In genomic region chr12:8154526-8154925, GRCh38 we compare ENCODE assay signal across 29 cellular contexts. TPM values are rescaled to one million over a fixed set of nuclear protein-coding genes. Genes with fewer than 3 reads are reported as not detected.
A peak's percentile ranks its signal among the peaks of the same experiment; 100 is the strongest.
DNase-seq lines count a peak whose midpoint lies in the region; ATAC-seq, FAIRE-seq and TF ChIP-seq lines count a peak whose summit lies in the region.
"Had no signal": no experiment of that assay in that cellular context is flagged by ENCODE, and none has a peak within 500 bp of the region (broad histone marks: within the 10 kb centered on the region; RNA-seq: fewer than 3 reads in every experiment).

No MANE protein-coding gene starts in this region.

- no peak overlapping the region for H3K9ac ChIP-seq in BLaER1 treated with 17β-estradiol and CSF1 and Interleukin-3, amounts not matched to agents 10 nM and 100 nM
- no peak overlapping the region for H3K9ac ChIP-seq in endothelial cell of umbilical vein (replicated peaks; ENCODE audit: extremely low read depth, insufficient read depth, low read length)

- TF ChIP-seq CTCF in AG04450 (IDR thresholded peaks at IDR 0.05; ENCODE audit: low read depth, low read length) (no peak), endothelial cell of umbilical vein (IDR thresholded peaks at IDR 0.05; ENCODE audit: extremely low read depth in 1 of 2, insufficient read depth in 1 of 2, low read depth in 1 of 2, low read length in 2 of 2) (no peak), psoas muscle (IDR thresholded peaks at IDR 0.05) (no peak)

- no peak overlapping the region for H3K27ac ChIP-seq in AG04450 (ENCODE audit: low read depth, low read length)
- no peak overlapping the region for H3K27ac ChIP-seq in BLaER1 treated with 17β-estradiol and CSF1 and Interleukin-3, amounts not matched to agents 10 nM and 100 nM
- H3K27ac ChIP-seq in endothelial cell of umbilical vein (ENCODE audit: insufficient read depth, low read depth, low read length), result no peak overlapping the region
- no peak overlapping the region for H3K27ac ChIP-seq in psoas muscle
- H3K27ac ChIP-seq: C4-2B, PC-9, tibial artery had no signal

- POLR2A ChIA-PET in AG04450 (lab: Yijun Ruan, JAX) (no interaction called here), endothelial cell of umbilical vein (lab: Charles Lee) (no interaction called here)

- BruUV-seq in endothelial cell of umbilical vein (replicated peaks; lab: Mats Ljungman, UMichigan), result no TSS peak

- H3K4me2 ChIP-seq in BLaER1 treated with 17β-estradiol and CSF1 and Interleukin-3, amounts not matched to agents 10 nM and 100 nM, result peak overlapping the region in 10 of 11 experiments; percentile 10 to 55 (median 36); a peak in 13 of 22 replicates
- H3K4me2 ChIP-seq in endothelial cell of umbilical vein (ENCODE audit: insufficient read depth, low read length), result no peak overlapping the region
- H3K4me2 ChIP-seq: PC-9 had no signal

- dilution Hi-C loops in endothelial cell of umbilical vein (cut with MboI; ENCODE audit: extremely low pct_ligation_motif_present, low sequenced_read_pairs), result no loop called here

- H3K4me1 ChIP-seq in BLaER1 treated with 17β-estradiol and CSF1 and Interleukin-3, amounts not matched to agents 10 nM and 100 nM, result peaks cover 12 to 50% (median 29%) of the 10 kb centered on the region in 10 experiments; a peak in 18 of 20 replicates
- H3K4me1 ChIP-seq in endothelial cell of umbilical vein (ENCODE audit: control insufficient read depth, extremely low read depth, insufficient read depth, low read length) (peaks cover 23% of the 10 kb centered on the region), psoas muscle (no peaks in the 10 kb centered on the region)
- H3K4me1 ChIP-seq: tibial artery had no signal

- TF ChIP-seq POLR2A in endothelial cell of umbilical vein (IDR thresholded peaks at IDR 0.05; ENCODE audit: low read depth, low read length), result no peak

- H3K9me3 ChIP-seq in AG04450 (ENCODE audit: control insufficient read depth, insufficient read depth, low read length) (no peaks in the 10 kb centered on the region), endothelial cell of umbilical vein (replicated peaks; ENCODE audit: control insufficient read depth, insufficient read depth, low read length) (no peaks in the 10 kb centered on the region), psoas muscle (no peaks in the 10 kb centered on the region)
- no peaks in the 10 kb centered on the region for H3K9me3 ChIP-seq in BLaER1 treated with 17β-estradiol and CSF1 and Interleukin-3, amounts not matched to agents 10 nM and 100 nM (replicated peaks in 1 of 11)
- H3K9me3 ChIP-seq: HAP-1, tibial artery had no signal

- DNase-seq in AG04450 (ENCODE audit: low read depth, low spot score) (peak; percentile 43), endothelial cell of umbilical vein (ENCODE audit: low read depth, low spot score) (peak; percentile 25), psoas muscle (no peak), EL (no peak), OCI-M1 (lab: John Stamatoyannopoulos, UW) (no peak)
- DNase-seq in Jurkat, Clone E6-1 (ENCODE audit: low read depth, low spot score), result peak; percentile 65
- DNase-seq: activated effector memory CD4-positive, alpha-beta T cell treated with anti-CD3 and anti-CD28 coated beads, Interleukin-2, amount 50 U/mL, for 16 hours; activated T-cell treated with anti-CD3 and anti-CD28 coated beads, Interleukin-2, amount 50 U/mL, for 1 hour; amygdala; Kasumi-1; mammary epithelial cell; MV-4-11; NCI-H1436; NCI-H2081; NCI-H526 treated with DMSO at 0.1 percent for 48 hours; nephron progenitor cell; PC-9; stimulated activated CD4-positive, alpha-beta T cell treated with anti-CD3 and anti-CD28 coated beads, Interleukin-4, amount 100 ng/mL, for 24 hours; tibial artery had no signal

- FAIRE-seq in endothelial cell of umbilical vein (lab: Jason Lieb, UNC), result no peak
- FAIRE-seq: D721Med had no signal

- no peaks in the 10 kb centered on the region for H3K27me3 ChIP-seq in AG04450 (ENCODE audit: control insufficient read depth, insufficient read depth, low read length)
- H3K27me3 ChIP-seq in BLaER1 treated with 17β-estradiol and CSF1 and Interleukin-3, amounts not matched to agents 10 nM and 100 nM, result no peaks in the 10 kb centered on the region
- no peaks in the 10 kb centered on the region for H3K27me3 ChIP-seq in endothelial cell of umbilical vein (ENCODE audit: control insufficient read depth in 2 of 2, insufficient read depth in 2 of 2, low read length in 2 of 2)
- H3K27me3 ChIP-seq in psoas muscle (ENCODE audit: insufficient read depth in 3 of 3, low read length in 2 of 3), result peaks cover 0 to 4% (median 0%) of the 10 kb centered on the region in 3 donors
- H3K27me3 ChIP-seq: tibial artery had no signal

- H3K9me1 ChIP-seq in endothelial cell of umbilical vein (replicated peaks; ENCODE audit: control insufficient read depth, extremely low read depth, insufficient read depth, low read length), result no peaks in the 10 kb centered on the region

- CTCF ChIA-PET in AG04450 (lab: Charles Lee), result interaction anchor here (1.0 to 2.0 kb wide), 4 partner anchors 25 to 160 kb away, joined by 3 to 17 read pairs (median 6); no protein-coding TSS in a partner anchor
- CTCF ChIA-PET in endothelial cell of umbilical vein (lab: Charles Lee), result interaction anchor here (1.3 to 1.5 kb wide), 2 partner anchors 17 to 45 kb away, joined by 4 read pairs; no protein-coding TSS in a partner anchor

- no peak for ATAC-seq in psoas muscle
- ATAC-seq: Right ventricle myocardium inferior had no signal

- H3K4me3 ChIP-seq in AG04450 (ENCODE audit: low read depth, low read length) (no peak overlapping the region), endothelial cell of umbilical vein (replicated peaks in 1 of 3; ENCODE audit: insufficient read depth in 1 of 3, low read depth in 1 of 3, low read length in 3 of 3) (no peak overlapping the region), psoas muscle (no peak overlapping the region)
- no peak overlapping the region for H3K4me3 ChIP-seq in BLaER1 treated with 17β-estradiol and CSF1 and Interleukin-3, amounts not matched to agents 10 nM and 100 nM
- no peak overlapping the region for H3K4me3 ChIP-seq in Jurkat, Clone E6-1 (ENCODE audit: low read length)
- H3K4me3 ChIP-seq: HAP-1, PC-9, tibial artery had no signal

- no peaks in the 10 kb centered on the region for H3K79me2 ChIP-seq in endothelial cell of umbilical vein (ENCODE audit: control insufficient read depth, insufficient read depth, low read length)

- intact Hi-C loops in endothelial cell of umbilical vein (cut with micrococcal nuclease), result no loop called here
- intact Hi-C loops in psoas muscle (cut with DNase I), result no loop called here

- H3K36me3 ChIP-seq in BLaER1 treated with 17β-estradiol and CSF1 and Interleukin-3, amounts not matched to agents 10 nM and 100 nM, result no peaks in the 10 kb centered on the region
- no peaks in the 10 kb centered on the region for H3K36me3 ChIP-seq in endothelial cell of umbilical vein (ENCODE audit: control insufficient read depth in 2 of 2, extremely low read depth in 1 of 2, insufficient read depth in 2 of 2, low read length in 2 of 2)
- H3K36me3 ChIP-seq in psoas muscle (ENCODE audit: insufficient read depth in 1 of 2, low read depth in 1 of 2), result no peaks in the 10 kb centered on the region
- H3K36me3 ChIP-seq: HAP-1, tibial artery had no signal

- H2AFZ ChIP-seq in endothelial cell of umbilical vein (ENCODE audit: low read depth, low read length), result no peak overlapping the region
- H2AFZ ChIP-seq: PC-9 had no signal

- H4K20me1 ChIP-seq in BLaER1 treated with 17β-estradiol and CSF1 and Interleukin-3, amounts not matched to agents 10 nM and 100 nM, result no peaks in the 10 kb centered on the region
- no peaks in the 10 kb centered on the region for H4K20me1 ChIP-seq in endothelial cell of umbilical vein (replicated peaks; ENCODE audit: control insufficient read depth, extremely low read depth, insufficient read depth, low read length)

TF ChIP-seq in endothelial cell of umbilical vein, 7 proteins besides CTCF, POLR2A, EP300 and RAD21 (continues in another document):
- no peak for TF ChIP-seq MAX (IDR thresholded peaks at IDR 0.05; ENCODE audit: insufficient read depth, insufficient read length)
- TF ChIP-seq JUN (IDR thresholded peaks at IDR 0.05; ENCODE audit: borderline replicate concordance, insufficient read depth, insufficient read length, low read depth), result no peak
- no peak for TF ChIP-seq FOS (IDR thresholded peaks at IDR 0.05; ENCODE audit: borderline replicate concordance, insufficient read depth, low read length)
- TF ChIP-seq EZH2 (IDR thresholded peaks at IDR 0.05; ENCODE audit: borderline replicate concordance, low read depth, low read length, severe bottlenecking), result no peak

RNA-seq across cellular contexts. Expression of gene ZNF705A, which starts 2.3 kb away (rescaled TPM):
- polyA plus RNA-seq in AG04450 (2011; rRNA removed) (not detected in 2 replicates), endothelial cell of umbilical vein (not detected in 2 replicates), psoas muscle (under 1 TPM in 1 of 3 donors, not detected in 2; 0.01 TPM)
- not detected in 2 replicates for polyA minus RNA-seq in AG04450 (2011; rRNA and poly(A)+ RNA removed)
- not detected for polyA plus RNA-seq in Jurkat, Clone E6-1 (2012; ENCODE audit: insufficient read depth, insufficient read length)
- total RNA-seq in endothelial cell of umbilical vein (not detected in 2 replicates), psoas muscle (not detected)
- not detected in 2 replicates for polyA plus RNA-seq in endothelial cell of umbilical vein (2011; cell fraction: cytosol; rRNA removed)
- polyA plus RNA-seq in endothelial cell of umbilical vein (2011; cell fraction: nucleus; rRNA removed), result not detected in 2 replicates
- not detected in 2 replicates for polyA plus RNA-seq in endothelial cell of umbilical vein (2012)
- polyA minus RNA-seq in endothelial cell of umbilical vein, result not detected in 2 replicates
- polyA minus RNA-seq in endothelial cell of umbilical vein (2011; cell fraction: cytosol; rRNA and poly(A)+ RNA removed), result not detected
- polyA minus RNA-seq in endothelial cell of umbilical vein (2011; cell fraction: nucleus; rRNA and poly(A)+ RNA removed), result not detected in 2 replicates
- total RNA-seq: activated CD8-positive, alpha-beta memory T cell treated with anti-CD3 and anti-CD28 coated beads for 36 hours; chondrocyte; Daoy; mammary epithelial cell; mucosa of gallbladder; osteoblast; PC-9; Right ventricle myocardium inferior had no signal
- polyA plus RNA-seq: mammary epithelial cell had no signal

RNA-seq across cellular contexts. Expression of gene CLEC4A, which starts 31.1 kb away (rescaled TPM):
- polyA plus RNA-seq in AG04450 (2011; rRNA removed) (0.19 and 0.24 TPM in 2 replicates), endothelial cell of umbilical vein (0.52 and 0.68 TPM in 2 replicates), psoas muscle (under 1 TPM in 2 of 3 donors, not detected in 1; 0.35 to 0.51 TPM)
- 0.43 TPM in 1 of 2 replicates, not detected in the other for polyA minus RNA-seq in AG04450 (2011; rRNA and poly(A)+ RNA removed)
- 1.4 TPM for polyA plus RNA-seq in Jurkat, Clone E6-1 (2012; ENCODE audit: insufficient read depth, insufficient read length)
- total RNA-seq in endothelial cell of umbilical vein (0.86 and 0.95 TPM in 2 replicates), psoas muscle (under 1 TPM in 2 of 4 donors, not detected in 2; 0.67 to 0.68 TPM)
- polyA plus RNA-seq in endothelial cell of umbilical vein (2011; cell fraction: cytosol; rRNA removed), result 0.20 TPM in 1 of 2 replicates, not detected in the other
- 1.5 and 2.1 TPM in 2 replicates for polyA plus RNA-seq in endothelial cell of umbilical vein (2011; cell fraction: nucleus; rRNA removed)
- polyA plus RNA-seq in endothelial cell of umbilical vein (2012), result 0.30 and 0.59 TPM in 2 replicates
- polyA minus RNA-seq in endothelial cell of umbilical vein, result 0.53 TPM in 1 of 2 replicates, not detected in the other
- not detected for polyA minus RNA-seq in endothelial cell of umbilical vein (2011; cell fraction: cytosol; rRNA and poly(A)+ RNA removed)
- 0.58 TPM in 1 of 2 replicates, not detected in the other for polyA minus RNA-seq in endothelial cell of umbilical vein (2011; cell fraction: nucleus; rRNA and poly(A)+ RNA removed)
- total RNA-seq: Daoy, PC-9 had no signal

Comparison
In these comparisons a context has a peak if more than half of its experiments do, and no peak if none do; other contexts are left out.
1. DNase-seq: peak in AG04450 (single experiment), Jurkat, Clone E6-1 (single experiment) and endothelial cell of umbilical vein (single experiment); none in psoas muscle (0 of 2), EL (single experiment) and OCI-M1 (single experiment).